In the genomic region with DNA sequence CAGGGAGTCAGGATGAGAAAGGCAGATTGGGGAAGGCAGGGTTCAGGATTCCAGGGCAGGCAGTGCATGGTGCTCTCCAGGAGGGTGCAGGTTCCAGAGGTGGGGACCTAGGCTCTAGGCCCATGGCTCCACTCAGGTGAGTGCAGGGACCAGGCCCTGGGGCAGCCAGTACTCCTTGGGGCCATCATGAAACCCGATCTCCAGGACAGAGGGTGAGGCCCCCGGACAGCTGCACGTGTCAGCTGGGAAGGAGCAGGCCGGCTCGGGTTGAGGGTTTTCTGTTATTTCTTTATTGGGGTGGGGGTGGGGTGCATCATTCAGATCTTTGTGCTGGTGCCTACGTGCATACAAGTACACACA, we compare ENCODE assay signal across 10 cellular contexts. TPM values are rescaled to one million over a fixed set of nuclear protein-coding genes. Genes with fewer than 3 reads are reported as not detected.
A peak's percentile ranks its signal among the peaks of the same experiment; 100 is the strongest.
DNase-seq lines count a peak whose midpoint lies in the region; FAIRE-seq and TF ChIP-seq lines count a peak whose summit lies in the region.
"Had no signal": no experiment of that assay in that cellular context is flagged by ENCODE, and none has a peak within 500 bp of the region (broad histone marks: within the 10 kb centered on the region; RNA-seq: fewer than 3 reads in every experiment).

No MANE protein-coding gene starts in this region.

- no peak overlapping the region for H3K23ac ChIP-seq in H1 (ENCODE audit: insufficient read length)

- no peaks in the 10 kb centered on the region; a peak in 1 of 4 replicates for H3K79me2 ChIP-seq in H1 (ENCODE audit: control insufficient read depth in 1 of 2, insufficient read depth in 2 of 2, low read length in 2 of 2)

- H3K4me3 ChIP-seq in BJ (ENCODE audit: low read depth, low read length) (peak overlapping the region; percentile 48; the same call in 1 of the 2 replicates), H1 (ENCODE audit: extremely low read depth in 1 of 4, insufficient read depth in 2 of 4, low read depth in 3 of 4, low read length in 4 of 4) (no peak overlapping the region), MG63 (no peak overlapping the region)

- peaks cover 3% of the 10 kb centered on the region; the same call in 1 of the 2 replicates for H3K79me1 ChIP-seq in H1 (ENCODE audit: low read depth, low read length)

- H2BK15ac ChIP-seq in H1 (ENCODE audit: low read length), result no peak overlapping the region; the same call in 1 of the 2 replicates

- H3K36me3 ChIP-seq in BJ (ENCODE audit: control insufficient read depth, insufficient read depth, low read length), result peaks cover 15% of the 10 kb centered on the region
- H3K36me3 ChIP-seq in H1 (ENCODE audit: control insufficient read depth in 2 of 4, insufficient read depth in 4 of 4, low read length in 3 of 4), result no peaks in the 10 kb centered on the region
- H3K36me3 ChIP-seq in MG63, result peaks cover 19% of the 10 kb centered on the region

- H3K27ac Mint-ChIP-seq in osteocyte (ENCODE audit: unreplicated experiment), result peak overlapping the region; percentile 78

- TF ChIP-seq RAD21 in H1 (IDR thresholded peaks at IDR 0.05 in 1 of 2, conservative IDR thresholded peaks at IDR 0.05 in 1 of 2; ENCODE audit: low read depth in 2 of 2, low read length in 2 of 2), result no peak

- no peak overlapping the region for H2BK120ac ChIP-seq in H1 (replicated peaks; ENCODE audit: low read depth, low read length)

- TF ChIP-seq EP300 in H1 (IDR thresholded peaks at IDR 0.05; ENCODE audit: borderline replicate concordance in 1 of 2, low read depth in 2 of 2, low read length in 2 of 2), result no peak

- peak overlapping the region; percentile 62; the same call in 1 of the 2 replicates for H2BK12ac ChIP-seq in H1 (ENCODE audit: low read depth, low read length)

- POLR2A ChIA-PET in BJ (lab: Charles Lee) (interaction anchor here (1.0 kb wide), 3 partner anchors 16 to 28 kb away, joined by 3 read pairs; no protein-coding TSS in a partner anchor), H1 (lab: Charles Lee; ENCODE audit: partially characterized antibody) (interaction anchor here (0.8 to 2.2 kb wide), 7 partner anchors 9 to 114 kb away, joined by 3 to 13 read pairs (median 5); partner anchors contain the start of gene VAC14)

- no peaks in the 10 kb centered on the region for H3K36me3 Mint-ChIP-seq in osteocyte (ENCODE audit: unreplicated experiment)

- H4K8ac ChIP-seq in H1 (ENCODE audit: extremely low read depth, insufficient read depth, low read length), result no peak overlapping the region; the same call in 1 of the 2 replicates

- FAIRE-seq in H1 (lab: Jason Lieb, UNC), result no peak

- no peak overlapping the region for H2AFZ ChIP-seq in H1 (ENCODE audit: low read length)

- H3K27ac ChIP-seq in H1 (ENCODE audit: low read depth, low read length), result no peak overlapping the region

- H2AK5ac ChIP-seq in H1 (ENCODE audit: low read depth, low read length), result 0 out of 2 replicates have a peak overlapping the region, but pooled peaks have one; percentile 58

- H3K56ac ChIP-seq in H1 (replicated peaks; ENCODE audit: insufficient read length, low read depth, low read length), result no peak overlapping the region

- no peak for TF ChIP-seq POLR2A in H1 (IDR thresholded peaks at IDR 0.05; ENCODE audit: control extremely low read depth in 1 of 2, low read depth in 2 of 2, low read length in 2 of 2)

- no peak overlapping the region for H3K14ac ChIP-seq in H1 (ENCODE audit: insufficient read length)

- no peak overlapping the region for H3K4me3 Mint-ChIP-seq in osteocyte (ENCODE audit: unreplicated experiment)

- H2BK20ac ChIP-seq in H1 (ENCODE audit: low read length), result no peak overlapping the region

- H4K91ac ChIP-seq in H1 (replicated peaks; ENCODE audit: insufficient read length, low read length), result no peak overlapping the region

- TF ChIP-seq CTCF in BJ (IDR thresholded peaks at IDR 0.05; ENCODE audit: insufficient read depth, low read depth, low read length) (no peak), H1 (IDR thresholded peaks at IDR 0.05; ENCODE audit: control extremely low read depth in 1 of 3, insufficient read depth in 1 of 3, low read depth in 1 of 3, low read length in 3 of 3) (no peak), osteocyte (IDR thresholded peaks at IDR 0.05) (no peak)

- H4K20me1 ChIP-seq in H1 (replicated peaks in 1 of 2; ENCODE audit: control insufficient read depth in 1 of 2, insufficient read depth in 2 of 2, low read length in 2 of 2), result peaks cover 3 to 9% of the 10 kb centered on the region in 2 experiments

- no peaks in the 10 kb centered on the region for H3K9me3 ChIP-seq in H1 (ENCODE audit: insufficient read depth in 2 of 2, low read depth in 1 of 2, low read length in 1 of 2)
- no peaks in the 10 kb centered on the region for H3K9me3 ChIP-seq in MG63

- CTCF ChIA-PET in BJ (lab: Yijun Ruan, JAX) (interaction anchor here (0.8 to 6.5 kb wide), 11 partner anchors 10 to 92 kb away, joined by 3 to 64 read pairs (median 5); no protein-coding TSS in a partner anchor), H1 (lab: Charles Lee; ENCODE audit: partially characterized antibody) (interaction anchor here (0.8 to 6.8 kb wide), 14 partner anchors 7 to 84 kb away, joined by 3 to 57 read pairs (median 5); no protein-coding TSS in a partner anchor)

- no peak overlapping the region; the same call in none of the 2 replicates for H3K18ac ChIP-seq in H1 (ENCODE audit: extremely low read depth, low read length)

- peaks cover 0 to 21% (median 14%) of the 10 kb centered on the region in 4 experiments; a peak in 6 of 7 replicates for H3K4me1 ChIP-seq in H1 (replicated peaks in 1 of 4; ENCODE audit: control insufficient read depth in 3 of 4, insufficient read depth in 4 of 4, low read length in 3 of 4)

- DNase-seq in BJ (ENCODE audit: low read depth) (no peak), NCI-H524 (lab: John Stamatoyannopoulos, UW) (peak; percentile 74 to 84), H1 (ENCODE audit: low read depth in 1 of 2, low spot score in 2 of 2) (no peak), osteocyte (ENCODE audit: extremely low spot score, unreplicated experiment) (no peak), MG63 (no peak), NCI-H2107 (lab: John Stamatoyannopoulos, UW) (no peak), T-helper 2 cell (no peak), COLO829 (ENCODE audit: low spot score) (no peak)
- DNase-seq: activated naive CD4-positive, alpha-beta T cell treated with anti-CD3 and anti-CD28 coated beads, Interleukin-2, amount 50 U/mL, for 16 hours; NCI-H1436 treated with DMSO at 0.1 percent for 48 hours had no signal

- no peak overlapping the region for H3K9ac ChIP-seq in H1 (replicated peaks in 1 of 4; ENCODE audit: extremely low read depth in 1 of 4, low read depth in 3 of 4, low read length in 3 of 4)

- 64% methylated on average over 6 of the region's 6 CpGs; no CpG with 5 or more reads in 1 of the 2 experiments for WGBS in H1 (ENCODE audit: extremely low coverage in 1 of 2, insufficient coverage in 1 of 2, insufficient read length in 1 of 2, insufficient replicate concordance in 2 of 2, low coverage in 1 of 2, low lambda C conversion rate in 2 of 2, missing lambda C conversion rate in 1 of 2), 2 experiments

- no peak overlapping the region for H3K4ac ChIP-seq in H1 (replicated peaks; ENCODE audit: insufficient read length, low read depth, low read length)

- H4K5ac ChIP-seq in H1 (ENCODE audit: insufficient read length, low read depth, low read length), result no peak overlapping the region

- H3K23me2 ChIP-seq in H1 (ENCODE audit: low read depth, low read length), result peaks cover 6% of the 10 kb centered on the region; the same call in 1 of the 2 replicates

- peak overlapping the region; percentile 32; the same call in 1 of the 2 replicates for H2BK5ac ChIP-seq in H1 (ENCODE audit: low read depth, low read length)

- H3K27me3 ChIP-seq in BJ (ENCODE audit: control insufficient read depth, insufficient read depth, low read length) (no peaks in the 10 kb centered on the region), H1 (replicated peaks in 1 of 4; ENCODE audit: control insufficient read depth in 3 of 4, extremely low read depth in 1 of 4, insufficient read depth in 3 of 4, low read length in 3 of 4) (peaks cover 0 to 8% (median 3%) of the 10 kb centered on the region in 4 experiments; a peak in 4 of 7 replicates), MG63 (no peaks in the 10 kb centered on the region)

- H3K4me2 ChIP-seq in H1 (ENCODE audit: insufficient read depth in 1 of 2, low read depth in 2 of 2, low read length in 2 of 2), result no peak overlapping the region

- peaks cover 74% of the 10 kb centered on the region for H3K4me1 Mint-ChIP-seq in osteocyte (ENCODE audit: unreplicated experiment)

- no peaks in the 10 kb centered on the region for H3K9me3 Mint-ChIP-seq in osteocyte (ENCODE audit: unreplicated experiment)

- no peaks in the 10 kb centered on the region for H3K27me3 Mint-ChIP-seq in osteocyte (ENCODE audit: unreplicated experiment)

TF ChIP-seq in H1, 55 proteins besides CTCF, POLR2A, EP300 and RAD21 (continues in another document):
- TF ChIP-seq SP4 (IDR thresholded peaks at IDR 0.05; ENCODE audit: low read length), result no peak

RNA-seq across cellular contexts. Expression of gene MTSS2, which starts 1.3 kb away (rescaled TPM):
- polyA plus RNA-seq in BJ (2011; rRNA removed), result 86.4 and 170 TPM in 2 replicates
- 95.7 and 103 TPM in 2 replicates for polyA minus RNA-seq in BJ (2011; rRNA and poly(A)+ RNA removed)
- 34.2 and 36.7 TPM in 2 replicates for total RNA-seq in H1 (2021; fragmentation: NEBNext Ultra II Directional; extraction: Animal tissue kit (Norgen Biotek cat#: 25700))
- 23.3 and 33.8 TPM in 2 replicates for polyA plus RNA-seq in H1 (2011; rRNA removed)
- 26.1 TPM for polyA plus RNA-seq in H1 (2011; cell fraction: cytosol; rRNA removed)
- polyA plus RNA-seq in H1 (2011; cell fraction: nucleus; rRNA removed), result 34.8 TPM
- 22.4 to 38.9 TPM (median 37.5 TPM) in 4 replicates for polyA plus RNA-seq in H1 (2012, experiment 1 of 2)
- polyA plus RNA-seq in H1 (2012, experiment 2 of 2), result 14.0 TPM
- 32.8 TPM for polyA plus RNA-seq in H1 (2013, experiment 1 of 2)
- polyA plus RNA-seq in H1 (2013, experiment 2 of 2), result 34.0 TPM
- 13.3 and 15.3 TPM in 2 replicates for polyA minus RNA-seq in H1 (2011; rRNA and poly(A)+ RNA removed)
- 23.2 TPM for polyA minus RNA-seq in H1 (2011; cell fraction: cytosol; rRNA and poly(A)+ RNA removed)
- 18.2 TPM for polyA minus RNA-seq in H1 (2011; cell fraction: nucleus; rRNA and poly(A)+ RNA removed)
- total RNA-seq in osteocyte, result 156 and 169 TPM in 2 replicates
- total RNA-seq in MG63 (2014; rRNA removed; shearing (Covaris generic); ENCODE audit: low replicate concordance), result 13.6 and 52.0 TPM in 2 replicates

RNA-seq across cellular contexts. Expression of gene IL34, which starts 40.8 kb away (rescaled TPM):
- polyA plus RNA-seq in BJ (2011; rRNA removed) (0.45 and 0.70 TPM in 2 replicates), H1 (2011; rRNA removed) (5.6 and 8.0 TPM in 2 replicates)
- polyA minus RNA-seq in BJ (2011; rRNA and poly(A)+ RNA removed), result 0.33 and 0.98 TPM in 2 replicates
- 4.0 and 4.6 TPM in 2 replicates for total RNA-seq in H1 (2021; fragmentation: NEBNext Ultra II Directional; extraction: Animal tissue kit (Norgen Biotek cat#: 25700))
- polyA plus RNA-seq in H1 (2011; cell fraction: cytosol; rRNA removed), result 6.7 TPM
- polyA plus RNA-seq in H1 (2011; cell fraction: nucleus; rRNA removed), result 9.0 TPM
- polyA plus RNA-seq in H1 (2012, experiment 1 of 2), result 4.6 to 6.5 TPM (median 5.2 TPM) in 4 replicates
- 3.3 TPM for polyA plus RNA-seq in H1 (2012, experiment 2 of 2)
- 2.7 TPM for polyA plus RNA-seq in H1 (2013, experiment 1 of 2)
- 3.3 TPM for polyA plus RNA-seq in H1 (2013, experiment 2 of 2)
- 1.7 and 2.2 TPM in 2 replicates for polyA minus RNA-seq in H1 (2011; rRNA and poly(A)+ RNA removed)
- 4.3 TPM for polyA minus RNA-seq in H1 (2011; cell fraction: cytosol; rRNA and poly(A)+ RNA removed)
- polyA minus RNA-seq in H1 (2011; cell fraction: nucleus; rRNA and poly(A)+ RNA removed), result 1.5 TPM
- 12.7 and 14.3 TPM in 2 replicates for total RNA-seq in osteocyte
- total RNA-seq in MG63 (2014; rRNA removed; shearing (Covaris generic); ENCODE audit: low replicate concordance), result 1.4 and 2.2 TPM in 2 replicates

Comparison
In these comparisons a context has a peak if more than half of its experiments do, and no peak if none do; other contexts are left out.
1. DNase-seq: peak in NCI-H524 (2 of 2); none in BJ (single experiment), H1 (0 of 2), osteocyte (single experiment), MG63 (single experiment), NCI-H2107 (single experiment), T-helper 2 cell (0 of 5) and COLO829 (single experiment).